16 cellular contexts compared by ENCODE assay signal in the genomic region with DNA sequence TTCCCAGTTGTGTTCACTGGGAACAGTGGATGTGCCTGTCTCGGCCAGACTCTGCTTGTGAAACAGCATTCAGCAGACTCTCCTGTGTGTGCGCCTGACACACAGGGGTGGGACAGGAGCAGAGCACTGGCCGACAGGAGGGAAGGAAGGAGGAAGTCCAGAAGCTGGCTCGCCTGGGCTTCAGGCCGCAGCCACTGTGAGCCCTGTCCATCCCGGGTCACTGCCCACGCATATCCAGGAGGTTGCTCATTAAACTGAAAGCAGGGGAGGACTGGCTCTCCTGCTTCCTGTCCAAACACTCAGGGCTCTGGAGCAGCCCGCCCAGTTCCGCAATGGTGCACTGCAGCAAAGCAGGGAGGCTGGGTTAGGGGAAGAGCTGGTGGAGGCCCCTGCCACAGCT.
DNase-seq lines count a peak whose midpoint lies in the region; ATAC-seq, FAIRE-seq and TF ChIP-seq lines count a peak whose summit lies in the region.
"Had no signal": no experiment of that assay in that cellular context is flagged by ENCODE, and none has a peak within 500 bp of the region (broad histone marks: within the 10 kb centered on the region; RNA-seq: fewer than 3 reads in every experiment).

No MANE protein-coding gene starts in this region.

- H3K79me2 ChIP-seq in astrocyte (ENCODE audit: insufficient read depth, low read length), result no peaks in the 10 kb centered on the region

- H3K27me3 Mint-ChIP-seq in astrocyte (ENCODE audit: low read depth, unreplicated experiment), result peaks cover 25% of the 10 kb centered on the region

- H3K9me3 Mint-ChIP-seq in astrocyte (ENCODE audit: unreplicated experiment), result peaks cover 16% of the 10 kb centered on the region

- FAIRE-seq in astrocyte (lab: Jason Lieb, UNC), result no peak
- FAIRE-seq: endometrium had no signal

- H3K4me2 ChIP-seq in astrocyte (ENCODE audit: low read length), result peak overlapping the region; percentile 23

- no peaks in the 10 kb centered on the region for H3K27me3 ChIP-seq in astrocyte (ENCODE audit: insufficient read depth, low read length)

- H3K4me1 ChIP-seq in astrocyte (ENCODE audit: insufficient read depth, low read length), result peaks cover 21% of the 10 kb centered on the region

- no peak overlapping the region for H3K9ac ChIP-seq in astrocyte (ENCODE audit: low read length)

- peak overlapping the region; percentile 19 for H2AFZ ChIP-seq in astrocyte (ENCODE audit: low read depth, low read length)

- H3K4me3 ChIP-seq in astrocyte (ENCODE audit: insufficient read depth, low read depth, low read length), result no peak overlapping the region

- no peaks in the 10 kb centered on the region for H3K36me3 ChIP-seq in astrocyte (ENCODE audit: insufficient read depth, low read length)

- H3K27ac ChIP-seq in astrocyte (ENCODE audit: low read depth, low read length), result no peak overlapping the region
- H3K27ac ChIP-seq: HL-60 had no signal

- H3K27ac Mint-ChIP-seq in astrocyte (ENCODE audit: unreplicated experiment), result peak overlapping the region; percentile 4
- H3K27ac Mint-ChIP-seq: H9, WTC11 had no signal

- peak; percentile 72 for ATAC-seq in omental fat pad (ENCODE audit: low FRiP score)
- ATAC-seq in GM19397 (IDR thresholded peaks at IDR 0.05; ENCODE audit: unreplicated experiment), result no peak
- no peak for ATAC-seq in GM18870 (IDR thresholded peaks at IDR 0.05; ENCODE audit: unreplicated experiment)
- ATAC-seq in HG03342 (IDR thresholded peaks at IDR 0.05; ENCODE audit: unreplicated experiment), result no peak
- ATAC-seq: WTC11 had no signal

- H3K4me3 Mint-ChIP-seq in astrocyte (ENCODE audit: unreplicated experiment), result no peak overlapping the region
- H3K4me3 Mint-ChIP-seq: H9, WTC11 had no signal

- peaks cover 7% of the 10 kb centered on the region for H3K36me3 Mint-ChIP-seq in astrocyte (ENCODE audit: low read depth, unreplicated experiment)
- H3K36me3 Mint-ChIP-seq: WTC11 had no signal

- H3K4me1 Mint-ChIP-seq in astrocyte (ENCODE audit: low read depth, unreplicated experiment), result peaks cover 21% of the 10 kb centered on the region

- H3K9me3 ChIP-seq in astrocyte (ENCODE audit: insufficient read depth, low read depth, low read length), result no peaks in the 10 kb centered on the region

- no peaks in the 10 kb centered on the region for H4K20me1 ChIP-seq in astrocyte (ENCODE audit: insufficient read depth, low read length)

- DNase-seq in EH (ENCODE audit: low read depth) (peak; percentile 24), astrocyte (ENCODE audit: low read depth) (peak; percentile 37), iris pigment epithelial cell (ENCODE audit: low read depth) (peak; percentile 31), omental fat pad (ENCODE audit: low spot score) (no peak), DMS 273 treated with DMSO at 0.1 percent for 48 hours (lab: John Stamatoyannopoulos, UW) (no peak)
- DNase-seq: activated naive CD4-positive, alpha-beta T cell treated with anti-CD3 and anti-CD28 coated beads, Interleukin-2, amount 50 U/mL, for 16 hours; central memory CD4-positive, alpha-beta T cell; H9; NCI-H524; occipital lobe had no signal

- TF ChIP-seq CTCF in astrocyte (IDR thresholded peaks at IDR 0.05; ENCODE audit: insufficient read depth, low read depth, low read length) (no peak), omental fat pad (IDR thresholded peaks at IDR 0.05) (no peak)

Comparison
In these comparisons a context has a peak if more than half of its experiments do, and no peak if none do; other contexts are left out.
1. DNase-seq: peak in EH (single experiment), astrocyte (single experiment) and iris pigment epithelial cell (single experiment); none in omental fat pad (single experiment) and DMS 273 treated with DMSO at 0.1 percent for 48 hours (single experiment).